8 cellular contexts compared by ENCODE assay signal in the genomic region with DNA sequence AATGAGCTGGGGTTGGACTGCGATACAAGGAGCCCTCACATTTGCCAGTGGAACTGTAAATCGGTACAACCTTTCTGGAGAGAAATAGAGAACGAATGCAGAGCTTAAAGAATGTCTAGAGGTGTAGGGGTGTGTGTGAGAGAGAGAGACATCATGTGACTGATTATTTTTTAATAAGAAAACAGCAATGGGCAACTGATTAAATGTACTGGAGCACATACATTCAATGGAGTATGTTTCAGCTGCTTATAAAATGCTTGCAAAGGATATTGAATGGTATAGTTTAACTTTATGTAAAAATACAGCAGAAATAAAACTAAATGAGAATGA. TPM values are rescaled to one million over a fixed set of nuclear protein-coding genes. Genes with fewer than 3 reads are reported as not detected.
DNase-seq lines count a peak whose midpoint lies in the region; ATAC-seq lines count a peak whose summit lies in the region.

No MANE protein-coding gene starts in this region.

- intact Hi-C loops in activated naive CD4-positive, alpha-beta T cell treated with anti-CD3 and anti-CD28 coated beads for 36 hours (cut with micrococcal nuclease), result loop anchor here (5.0 kb wide), 2 partner anchors 201 to 546 kb away; a partner anchor contains a TSS

- no peaks in the 10 kb centered on the region for H3K9me3 Mint-ChIP-seq in activated naive CD4-positive, alpha-beta T cell treated with anti-CD3 and anti-CD28 coated beads for 36 hours
- no peaks in the 10 kb centered on the region for H3K9me3 Mint-ChIP-seq in activated naive CD8-positive, alpha-beta T cell (ENCODE audit: low read depth)
- H3K9me3 Mint-ChIP-seq in immature natural killer cell, result no peaks in the 10 kb centered on the region

- H3K4me3 Mint-ChIP-seq in activated naive CD4-positive, alpha-beta T cell treated with anti-CD3 and anti-CD28 coated beads for 36 hours, result peak overlapping the region; percentile 72
- peak overlapping the region; percentile 87 for H3K4me3 Mint-ChIP-seq in activated naive CD8-positive, alpha-beta T cell
- peak overlapping the region; percentile 71 to 86 (median 83) for H3K4me3 Mint-ChIP-seq in immature natural killer cell

- CTCF ChIA-PET in activated naive CD4-positive, alpha-beta T cell treated with anti-CD3 and anti-CD28 coated beads for 36 hours (lab: Charles Lee), result no interaction called here

- peak; percentile 25 for ATAC-seq in HG03064 (IDR thresholded peaks at IDR 0.05; ENCODE audit: low read depth, unreplicated experiment)

- no peak overlapping the region for H3K27ac Mint-ChIP-seq in activated naive CD4-positive, alpha-beta T cell treated with anti-CD3 and anti-CD28 coated beads for 36 hours
- H3K27ac Mint-ChIP-seq in activated naive CD8-positive, alpha-beta T cell, result no peak overlapping the region
- peak overlapping the region in 2 of 6 donors; percentile 3 to 70 for H3K27ac Mint-ChIP-seq in immature natural killer cell

- no peaks in the 10 kb centered on the region for H3K36me3 Mint-ChIP-seq in activated naive CD4-positive, alpha-beta T cell treated with anti-CD3 and anti-CD28 coated beads for 36 hours (ENCODE audit: low read depth)
- H3K36me3 Mint-ChIP-seq in activated naive CD8-positive, alpha-beta T cell, result no peaks in the 10 kb centered on the region
- no peaks in the 10 kb centered on the region for H3K36me3 Mint-ChIP-seq in immature natural killer cell

- H3K27ac ChIP-seq in substantia nigra (ENCODE audit: low read depth, low read length, poor library complexity, severe bottlenecking), result peak overlapping the region; percentile 86

- H3K4me1 Mint-ChIP-seq in activated naive CD4-positive, alpha-beta T cell treated with anti-CD3 and anti-CD28 coated beads for 36 hours (ENCODE audit: low read depth), result peaks cover 7% of the 10 kb centered on the region
- peaks cover 8% of the 10 kb centered on the region for H3K4me1 Mint-ChIP-seq in activated naive CD8-positive, alpha-beta T cell (ENCODE audit: low read depth)
- peaks cover 8 to 15% of the 10 kb centered on the region in 2 donors for H3K4me1 Mint-ChIP-seq in immature natural killer cell

- no peak for DNase-seq in activated naive CD4-positive, alpha-beta T cell treated with anti-CD3 and anti-CD28 coated beads for 36 hours
- DNase-seq in activated naive CD4-positive, alpha-beta T cell treated with Interleukin-2 at 50 U/mL for 16 hours, result no peak
- DNase-seq in immature natural killer cell, result no peak
- DNase-seq in substantia nigra (lab: John Stamatoyannopoulos, UW), result no peak
- DNase-seq in cerebellar nuclear complex (lab: John Stamatoyannopoulos, UW), result no peak
- DNase-seq in NCI-H187 treated with DMSO at 0.1 percent for 48 hours (lab: John Stamatoyannopoulos, UW), result no peak

- peaks cover 24% of the 10 kb centered on the region for H3K27me3 Mint-ChIP-seq in activated naive CD4-positive, alpha-beta T cell treated with anti-CD3 and anti-CD28 coated beads for 36 hours (ENCODE audit: low read depth)
- H3K27me3 Mint-ChIP-seq in activated naive CD8-positive, alpha-beta T cell, result peaks cover 20% of the 10 kb centered on the region
- peaks cover 1 to 7% (median 2%) of the 10 kb centered on the region in 3 donors for H3K27me3 Mint-ChIP-seq in immature natural killer cell (ENCODE audit: low read depth in 3 of 3)

RNA-seq across cellular contexts. Expression of a gene that starts 0.4 kb away (rescaled TPM):
- under 1 TPM in 1 of 2 experiments, not detected in 1; 0.21 TPM for total RNA-seq in activated naive CD4-positive, alpha-beta T cell treated with anti-CD3 and anti-CD28 coated beads for 36 hours
- 1 to 10 TPM in 1 of 3 donors, under 1 TPM in 2; 0.11 to 2.2 (median 0.59) TPM for polyA plus RNA-seq in immature natural killer cell
